1 cellular context compared by ENCODE assay signal in the genomic region with DNA sequence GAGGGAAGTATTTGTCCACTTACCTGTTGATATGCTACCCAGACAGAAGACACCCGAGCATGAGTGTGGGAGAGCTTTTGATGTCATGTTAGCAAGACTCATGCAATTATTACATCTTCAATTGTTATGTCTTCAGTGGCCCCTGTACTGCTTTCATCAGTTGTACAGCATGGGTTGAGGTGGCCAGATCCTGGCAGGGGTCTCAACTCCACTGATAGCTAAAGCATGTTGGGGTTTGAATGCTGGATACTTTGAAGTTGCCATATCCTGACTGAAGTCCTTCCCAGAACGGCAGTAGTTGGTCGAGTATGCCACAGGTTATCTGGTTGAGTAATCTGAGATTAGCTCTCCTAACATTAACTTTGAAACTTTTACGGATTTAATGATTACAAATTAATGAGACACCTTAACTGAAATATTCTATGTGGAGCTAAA.
A peak's percentile ranks its signal among the peaks of the same experiment; 100 is the strongest.
TF ChIP-seq lines count a peak whose summit lies in the region.

No MANE protein-coding gene starts in this region.

TF ChIP-seq in HepG2, 621 proteins besides CTCF, POLR2A, EP300 and RAD21 (continues in another document):
- TF ChIP-seq AGO2 (optimal IDR thresholded peaks at IDR 0.05; ENCODE audit: low read depth, low read length), result no peak
- TF ChIP-seq FOXO1 (CRISPR knock-in tag; IDR thresholded peaks at IDR 0.05), result no peak
- no peak for TF ChIP-seq ZKSCAN5 (CRISPR knock-in tag; IDR thresholded peaks at IDR 0.05)
- TF ChIP-seq SNAPC4 (CRISPR knock-in tag; IDR thresholded peaks at IDR 0.05), result peak; percentile 41; the same call in 1 of the 2 replicates
- TF ChIP-seq RBAK (CRISPR knock-in tag; IDR thresholded peaks at IDR 0.05), result no peak
- TF ChIP-seq ZNF512B (CRISPR knock-in tag; IDR thresholded peaks at IDR 0.05; ENCODE audit: borderline replicate concordance), result peak; percentile 5; the same call in 1 of the 2 replicates
- TF ChIP-seq, protein P1, sequence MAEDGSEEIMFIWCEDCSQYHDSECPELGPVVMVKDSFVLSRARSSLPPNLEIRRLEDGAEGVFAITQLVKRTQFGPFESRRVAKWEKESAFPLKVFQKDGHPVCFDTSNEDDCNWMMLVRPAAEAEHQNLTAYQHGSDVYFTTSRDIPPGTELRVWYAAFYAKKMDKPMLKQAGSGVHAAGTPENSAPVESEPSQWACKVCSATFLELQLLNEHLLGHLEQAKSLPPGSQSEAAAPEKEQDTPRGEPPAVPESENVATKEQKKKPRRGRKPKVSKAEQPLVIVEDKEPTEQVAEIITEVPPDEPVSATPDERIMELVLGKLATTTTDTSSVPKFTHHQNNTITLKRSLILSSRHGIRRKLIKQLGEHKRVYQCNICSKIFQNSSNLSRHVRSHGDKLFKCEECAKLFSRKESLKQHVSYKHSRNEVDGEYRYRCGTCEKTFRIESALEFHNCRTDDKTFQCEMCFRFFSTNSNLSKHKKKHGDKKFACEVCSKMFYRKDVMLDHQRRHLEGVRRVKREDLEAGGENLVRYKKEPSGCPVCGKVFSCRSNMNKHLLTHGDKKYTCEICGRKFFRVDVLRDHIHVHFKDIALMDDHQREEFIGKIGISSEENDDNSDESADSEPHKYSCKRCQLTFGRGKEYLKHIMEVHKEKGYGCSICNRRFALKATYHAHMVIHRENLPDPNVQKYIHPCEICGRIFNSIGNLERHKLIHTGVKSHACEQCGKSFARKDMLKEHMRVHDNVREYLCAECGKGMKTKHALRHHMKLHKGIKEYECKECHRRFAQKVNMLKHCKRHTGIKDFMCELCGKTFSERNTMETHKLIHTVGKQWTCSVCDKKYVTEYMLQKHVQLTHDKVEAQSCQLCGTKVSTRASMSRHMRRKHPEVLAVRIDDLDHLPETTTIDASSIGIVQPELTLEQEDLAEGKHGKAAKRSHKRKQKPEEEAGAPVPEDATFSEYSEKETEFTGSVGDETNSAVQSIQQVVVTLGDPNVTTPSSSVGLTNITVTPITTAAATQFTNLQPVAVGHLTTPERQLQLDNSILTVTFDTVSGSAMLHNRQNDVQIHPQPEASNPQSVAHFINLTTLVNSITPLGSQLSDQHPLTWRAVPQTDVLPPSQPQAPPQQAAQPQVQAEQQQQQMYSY (CRISPR knock-in tag; IDR thresholded peaks at IDR 0.05), result no peak
- no peak for TF ChIP-seq HIC2 (CRISPR knock-in tag; IDR thresholded peaks at IDR 0.05; ENCODE audit: low read depth)
- TF ChIP-seq ZNF331 (CRISPR knock-in tag; IDR thresholded peaks at IDR 0.05), result no peak
- no peak for TF ChIP-seq HHEX (CRISPR knock-in tag; IDR thresholded peaks at IDR 0.05)
- no peak for TF ChIP-seq IKZF1 (IDR thresholded peaks at IDR 0.05)
- no peak for TF ChIP-seq ZNF235 (CRISPR knock-in tag; IDR thresholded peaks at IDR 0.05; ENCODE audit: borderline replicate concordance)
- no peak for TF ChIP-seq JUNB (CRISPR knock-in tag; IDR thresholded peaks at IDR 0.05; ENCODE audit: borderline replicate concordance)
- TF ChIP-seq EED (CRISPR knock-in tag; IDR thresholded peaks at IDR 0.05), result no peak
- TF ChIP-seq TMF1 (CRISPR knock-in tag; IDR thresholded peaks at IDR 0.05; ENCODE audit: low read depth), result no peak
- no peak for TF ChIP-seq ZNF776 (CRISPR knock-in tag; IDR thresholded peaks at IDR 0.05)
- TF ChIP-seq ZNF576 (CRISPR knock-in tag; IDR thresholded peaks at IDR 0.05), result no peak
- TF ChIP-seq, protein P2, sequence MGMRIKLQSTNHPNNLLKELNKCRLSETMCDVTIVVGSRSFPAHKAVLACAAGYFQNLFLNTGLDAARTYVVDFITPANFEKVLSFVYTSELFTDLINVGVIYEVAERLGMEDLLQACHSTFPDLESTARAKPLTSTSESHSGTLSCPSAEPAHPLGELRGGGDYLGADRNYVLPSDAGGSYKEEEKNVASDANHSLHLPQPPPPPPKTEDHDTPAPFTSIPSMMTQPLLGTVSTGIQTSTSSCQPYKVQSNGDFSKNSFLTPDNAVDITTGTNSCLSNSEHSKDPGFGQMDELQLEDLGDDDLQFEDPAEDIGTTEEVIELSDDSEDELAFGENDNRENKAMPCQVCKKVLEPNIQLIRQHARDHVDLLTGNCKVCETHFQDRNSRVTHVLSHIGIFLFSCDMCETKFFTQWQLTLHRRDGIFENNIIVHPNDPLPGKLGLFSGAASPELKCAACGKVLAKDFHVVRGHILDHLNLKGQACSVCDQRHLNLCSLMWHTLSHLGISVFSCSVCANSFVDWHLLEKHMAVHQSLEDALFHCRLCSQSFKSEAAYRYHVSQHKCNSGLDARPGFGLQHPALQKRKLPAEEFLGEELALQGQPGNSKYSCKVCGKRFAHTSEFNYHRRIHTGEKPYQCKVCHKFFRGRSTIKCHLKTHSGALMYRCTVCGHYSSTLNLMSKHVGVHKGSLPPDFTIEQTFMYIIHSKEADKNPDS (CRISPR knock-in tag; IDR thresholded peaks at IDR 0.05), result no peak; the same call in 1 of the 2 replicates
- no peak for TF ChIP-seq ZFP1 (CRISPR knock-in tag; IDR thresholded peaks at IDR 0.05)
- TF ChIP-seq ARNTL (CRISPR knock-in tag; IDR thresholded peaks at IDR 0.05), result no peak
- no peak for TF ChIP-seq HDAC2 (CRISPR knock-in tag; IDR thresholded peaks at IDR 0.05)
- no peak for TF ChIP-seq MEF2D (CRISPR knock-in tag; IDR thresholded peaks at IDR 0.05)
- no peak; the same call in 1 of the 2 replicates for TF ChIP-seq SP5 (CRISPR knock-in tag; IDR thresholded peaks at IDR 0.05; ENCODE audit: borderline replicate concordance, low read depth)
- TF ChIP-seq SATB2 (CRISPR knock-in tag; IDR thresholded peaks at IDR 0.05), result no peak
- TF ChIP-seq ZNF335 (CRISPR knock-in tag; IDR thresholded peaks at IDR 0.05), result no peak
- TF ChIP-seq, protein P3, sequence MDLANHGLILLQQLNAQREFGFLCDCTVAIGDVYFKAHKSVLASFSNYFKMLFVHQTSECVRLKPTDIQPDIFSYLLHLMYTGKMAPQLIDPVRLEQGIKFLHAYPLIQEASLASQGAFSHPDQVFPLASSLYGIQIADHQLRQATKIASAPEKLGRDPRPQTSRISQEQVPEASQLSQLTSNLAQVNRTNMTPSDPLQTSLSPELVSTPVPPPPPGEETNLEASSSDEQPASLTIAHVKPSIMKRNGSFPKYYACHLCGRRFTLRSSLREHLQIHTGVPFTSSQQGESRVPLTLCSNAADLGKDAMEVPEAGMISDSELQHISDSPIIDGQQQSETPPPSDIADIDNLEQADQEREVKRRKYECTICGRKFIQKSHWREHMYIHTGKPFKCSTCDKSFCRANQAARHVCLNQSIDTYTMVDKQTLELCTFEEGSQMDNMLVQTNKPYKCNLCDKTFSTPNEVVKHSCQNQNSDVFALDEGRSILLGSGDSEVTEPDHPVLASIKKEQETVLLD (CRISPR knock-in tag; IDR thresholded peaks at IDR 0.05; ENCODE audit: low read depth), result no peak
- TF ChIP-seq HOXA5 (CRISPR knock-in tag; IDR thresholded peaks at IDR 0.05), result no peak
- no peak for TF ChIP-seq ZKSCAN1 (IDR thresholded peaks at IDR 0.05; ENCODE audit: low read length)
- TF ChIP-seq NFYC (CRISPR knock-in tag; IDR thresholded peaks at IDR 0.05), result no peak
- TF ChIP-seq, protein P4, sequence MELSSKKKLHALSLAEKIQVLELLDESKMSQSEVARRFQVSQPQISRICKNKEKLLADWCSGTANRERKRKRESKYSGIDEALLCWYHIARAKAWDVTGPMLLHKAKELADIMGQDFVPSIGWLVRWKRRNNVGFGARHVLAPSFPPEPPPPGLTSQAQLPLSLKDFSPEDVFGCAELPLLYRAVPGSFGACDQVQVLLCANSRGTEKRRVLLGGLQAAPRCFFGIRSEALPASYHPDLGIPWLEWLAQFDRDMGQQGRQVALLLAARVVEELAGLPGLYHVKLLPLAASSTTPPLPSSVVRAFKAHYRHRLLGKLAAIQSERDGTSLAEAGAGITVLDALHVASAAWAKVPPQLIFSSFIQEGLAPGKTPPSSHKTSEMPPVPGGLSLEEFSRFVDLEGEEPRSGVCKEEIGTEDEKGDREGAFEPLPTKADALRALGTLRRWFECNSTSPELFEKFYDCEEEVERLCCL (CRISPR knock-in tag; IDR thresholded peaks at IDR 0.05; ENCODE audit: borderline replicate concordance), result 0 out of 2 replicates have a peak, but pooled peaks have one; percentile 58
- no peak for TF ChIP-seq ZBTB26 (CRISPR knock-in tag; IDR thresholded peaks at IDR 0.05; ENCODE audit: borderline replicate concordance)
- no peak for TF ChIP-seq NFKBIZ (CRISPR knock-in tag; IDR thresholded peaks at IDR 0.05)
- TF ChIP-seq, protein P5, sequence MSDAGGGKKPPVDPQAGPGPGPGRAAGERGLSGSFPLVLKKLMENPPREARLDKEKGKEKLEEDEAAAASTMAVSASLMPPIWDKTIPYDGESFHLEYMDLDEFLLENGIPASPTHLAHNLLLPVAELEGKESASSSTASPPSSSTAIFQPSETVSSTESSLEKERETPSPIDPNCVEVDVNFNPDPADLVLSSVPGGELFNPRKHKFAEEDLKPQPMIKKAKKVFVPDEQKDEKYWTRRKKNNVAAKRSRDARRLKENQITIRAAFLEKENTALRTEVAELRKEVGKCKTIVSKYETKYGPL (CRISPR knock-in tag; IDR thresholded peaks at IDR 0.05), result no peak
- TF ChIP-seq ASH2L (IDR thresholded peaks at IDR 0.05; ENCODE audit: insufficient read length, low read depth, low read length), result no peak
- no peak for TF ChIP-seq FOXM1 (CRISPR knock-in tag; IDR thresholded peaks at IDR 0.05)
- TF ChIP-seq ZNF33A (CRISPR knock-in tag; IDR thresholded peaks at IDR 0.05; ENCODE audit: borderline replicate concordance), result no peak
- no peak for TF ChIP-seq HNRNPH1 (optimal IDR thresholded peaks at IDR 0.05; ENCODE audit: low read depth, low read length)
- no peak for TF ChIP-seq SALL1 (CRISPR knock-in tag; IDR thresholded peaks at IDR 0.05)
- no peak for TF ChIP-seq ZNF317 (CRISPR knock-in tag; IDR thresholded peaks at IDR 0.05)
